Comparison of ENCODE assay signal across 1 cellular context in genomic region chr22:17398159-17398558, GRCh38.
TF ChIP-seq lines count a peak whose summit lies in the region.

No MANE protein-coding gene starts in this region.

TF ChIP-seq in GM23338, 12 proteins besides CTCF, POLR2A, EP300 and RAD21 (continued from another document):
- no peak for TF ChIP-seq ETS1 (IDR thresholded peaks at IDR 0.05)
